37 cellular contexts compared by ENCODE assay signal in the genomic region with DNA sequence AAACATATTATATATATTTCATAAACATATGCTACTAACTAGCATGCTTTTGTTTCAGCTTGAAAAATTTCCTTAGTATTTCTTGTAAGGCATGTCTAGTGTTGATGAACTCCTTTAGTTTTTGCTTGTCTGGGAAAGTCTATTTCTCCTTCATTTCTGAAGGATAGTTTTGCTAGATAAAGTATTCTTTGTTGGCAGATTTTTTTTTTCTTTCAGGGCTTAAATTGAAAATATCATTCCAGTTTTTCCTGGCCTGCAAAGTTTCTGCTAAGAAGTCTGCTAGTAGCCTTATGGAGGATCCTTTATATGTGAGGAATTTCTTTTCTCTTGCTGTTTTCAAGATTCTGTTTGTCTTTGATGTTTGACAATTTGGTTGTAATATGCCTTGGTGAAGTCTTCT.
"Had no signal": no experiment of that assay in that cellular context is flagged by ENCODE, and none has a peak within 500 bp of the region (broad histone marks: within the 10 kb centered on the region; RNA-seq: fewer than 3 reads in every experiment).

No MANE protein-coding gene starts in this region.

- H3K4me3 Mint-ChIP-seq: activated naive CD4-positive, alpha-beta T cell treated with anti-CD3 and anti-CD28 coated beads for 36 hours; activated naive CD4-positive, alpha-beta T cell treated with anti-CD3 and anti-CD28 coated beads, Interleukin-2, amount 10 ng/mL, durations not matched to agents 7 days and 5 days; activated naive CD4-positive, alpha-beta T cell treated with anti-CD3 and anti-CD28 coated beads, Interleukin-2, amount 50 U/mL, for 24 hours; activated naive CD8-positive, alpha-beta T cell; activated naive CD8-positive, alpha-beta T cell treated with anti-CD3 and anti-CD28 coated beads for 36 hours; activated naive CD8-positive, alpha-beta T cell treated with anti-CD3 and anti-CD28 coated beads, Interleukin-2, amount 10 ng/mL, durations not matched to agents 7 days and 5 days; activated naive CD8-positive, alpha-beta T cell treated with anti-CD3 and anti-CD28 coated beads, Interleukin-2, amount 50 U/mL, for 24 hours; activated T-cell treated with anti-CD3 and anti-CD28 coated beads, Interleukin-2, amount 50 U/mL, for 24 hours; activated T-cell treated with anti-CD3 and anti-CD28 coated beads, Interleukin-2, amount 50 U/mL, for 4 hours; activated T-cell treated with anti-CD3 and anti-CD28 coated beads, Interleukin-2, amount 50 U/mL, for 72 hours; activated T-helper 1 cell treated with anti-CD3 and anti-CD28 coated beads, Interleukin-12 subunit alpha, Interleukin-12 subunit beta, Interleukin-2, Interleukin-4 antibody, amounts not matched to agents 30 ng/mL and 10 ng/mL and 1 ng/mL, durations not matched to agents 14 hours and 24 hours and 36 hours; activated T-helper 17 cell treated with anti-CD3 and anti-CD28 coated beads, Interleukin-2, amount 50 U/mL, for 72 hours; brain; central memory CD8-positive, alpha-beta T cell had no signal

- H3K27ac ChIP-seq: adrenal gland, ascending aorta, body of pancreas, brain microvascular endothelial cell, breast epithelium, cardiac muscle cell had no signal

- H3K4me3 ChIP-seq: adrenal gland, ascending aorta, body of pancreas, breast epithelium, cardiac muscle cell had no signal

- H3K4me1 Mint-ChIP-seq: activated naive CD4-positive, alpha-beta T cell treated with anti-CD3 and anti-CD28 coated beads, Interleukin-2, amount 10 ng/mL, durations not matched to agents 7 days and 5 days; activated naive CD4-positive, alpha-beta T cell treated with anti-CD3 and anti-CD28 coated beads, Interleukin-2, amount 50 U/mL, for 24 hours; activated naive CD8-positive, alpha-beta T cell treated with anti-CD3 and anti-CD28 coated beads for 36 hours; activated naive CD8-positive, alpha-beta T cell treated with anti-CD3 and anti-CD28 coated beads, Interleukin-2, amount 10 ng/mL, durations not matched to agents 7 days and 5 days; activated naive CD8-positive, alpha-beta T cell treated with anti-CD3 and anti-CD28 coated beads, Interleukin-2, amount 50 U/mL, for 24 hours; activated T-helper 17 cell treated with anti-CD3 and anti-CD28 coated beads, Interleukin-2, amount 50 U/mL, for 72 hours; brain; central memory CD8-positive, alpha-beta T cell had no signal

- H3K36me3 Mint-ChIP-seq: activated naive CD4-positive, alpha-beta T cell treated with anti-CD3 and anti-CD28 coated beads, Interleukin-2, amount 10 ng/mL, durations not matched to agents 7 days and 5 days; activated naive CD4-positive, alpha-beta T cell treated with anti-CD3 and anti-CD28 coated beads, Interleukin-2, amount 50 U/mL, for 72 hours; activated naive CD8-positive, alpha-beta T cell; activated naive CD8-positive, alpha-beta T cell treated with anti-CD3 and anti-CD28 coated beads, Interleukin-2, amount 10 ng/mL, durations not matched to agents 7 days and 5 days had no signal

- ATAC-seq: activated naive CD4-positive, alpha-beta T cell treated with anti-CD3 and anti-CD28 coated beads, Interleukin-2, amount 50 U/mL, for 72 hours; activated naive CD8-positive, alpha-beta T cell treated with anti-CD3 and anti-CD28 coated beads, Interleukin-2, amount 50 U/mL, for 24 hours; activated T-cell treated with anti-CD3 and anti-CD28 coated beads, Interleukin-2, amount 50 U/mL, for 4 hours; activated T-cell treated with anti-CD3 and anti-CD28 coated beads, Interleukin-2, amount 50 U/mL, for 72 hours; activated T-helper 17 cell treated with anti-CD3 and anti-CD28 coated beads, Interleukin-2, amount 50 U/mL, for 72 hours; body of pancreas had no signal

- H3K36me3 ChIP-seq: adrenal gland, ascending aorta, brain microvascular endothelial cell, breast epithelium, cardiac muscle cell had no signal

- H3K27me3 Mint-ChIP-seq: activated naive CD4-positive, alpha-beta T cell treated with anti-CD3 and anti-CD28 coated beads, Interleukin-2, amount 10 ng/mL, durations not matched to agents 7 days and 5 days; activated naive CD4-positive, alpha-beta T cell treated with anti-CD3 and anti-CD28 coated beads, Interleukin-2, amount 50 U/mL, for 24 hours; activated naive CD8-positive, alpha-beta T cell treated with anti-CD3 and anti-CD28 coated beads for 36 hours; activated naive CD8-positive, alpha-beta T cell treated with anti-CD3 and anti-CD28 coated beads, Interleukin-2, amount 10 ng/mL, durations not matched to agents 7 days and 5 days; activated naive CD8-positive, alpha-beta T cell treated with anti-CD3 and anti-CD28 coated beads, Interleukin-2, amount 50 U/mL, for 24 hours; activated T-cell treated with anti-CD3 and anti-CD28 coated beads, Interleukin-2, amount 50 U/mL, for 24 hours; activated T-helper 17 cell treated with anti-CD3 and anti-CD28 coated beads, Interleukin-2, amount 50 U/mL, for 72 hours; central memory CD8-positive, alpha-beta T cell had no signal

- H3K27me3 ChIP-seq: adrenal gland, ascending aorta, body of pancreas, brain microvascular endothelial cell, breast epithelium, cardiac muscle cell had no signal

- DNase-seq: activated effector memory CD4-positive, alpha-beta T cell treated with anti-CD3 and anti-CD28 coated beads, Interleukin-2, amount 50 U/mL, for 16 hours; activated effector memory CD4-positive, alpha-beta T cell treated with Interleukin-2 at 50 U/mL for 16 hours; activated gamma-delta T cell; activated gamma-delta T cell treated with Interleukin-2 at 50 U/mL for 16 hours; activated naive CD4-positive, alpha-beta T cell; activated naive CD4-positive, alpha-beta T cell treated with anti-CD3 and anti-CD28 coated beads for 36 hours; activated naive CD4-positive, alpha-beta T cell treated with anti-CD3 and anti-CD28 coated beads, Interleukin-2, amount 10 ng/mL, durations not matched to agents 7 days and 5 days; activated naive CD4-positive, alpha-beta T cell treated with anti-CD3 and anti-CD28 coated beads, Interleukin-2, amount 50 U/mL, for 16 hours; activated naive CD4-positive, alpha-beta T cell treated with Interleukin-2 at 50 U/mL for 16 hours; activated naive CD8-positive, alpha-beta T cell treated with anti-CD3 and anti-CD28 coated beads for 36 hours; activated naive CD8-positive, alpha-beta T cell treated with anti-CD3 and anti-CD28 coated beads, Interleukin-2, amount 10 ng/mL, durations not matched to agents 7 days and 5 days; activated naive CD8-positive, alpha-beta T cell treated with anti-CD3 and anti-CD28 coated beads, Interleukin-2, amount 50 U/mL, for 24 hours; activated T-cell treated with anti-CD3 and anti-CD28 coated beads, Interleukin-2, amount 50 U/mL, for 24 hours; activated T-cell treated with anti-CD3 and anti-CD28 coated beads, Interleukin-2, amount 50 U/mL, for 4 hours; activated T-cell treated with anti-CD3 and anti-CD28 coated beads, Interleukin-2, amount 50 U/mL, for 48 hours; activated T-cell treated with anti-CD3 and anti-CD28 coated beads, Interleukin-2, amount 50 U/mL, for 72 hours; adrenal gland; amniotic stem cell; amygdala; anterior cingulate cortex; aorta; body of pancreas; brain microvascular endothelial cell; caudate nucleus; central memory CD4-positive, alpha-beta T cell; cerebellar nuclear complex had no signal

- H3K9me3 ChIP-seq: adrenal gland had no signal

- H3K27ac Mint-ChIP-seq: activated naive CD4-positive, alpha-beta T cell treated with anti-CD3 and anti-CD28 coated beads for 36 hours; activated naive CD4-positive, alpha-beta T cell treated with anti-CD3 and anti-CD28 coated beads, Interleukin-2, amount 10 ng/mL, durations not matched to agents 7 days and 5 days; activated naive CD4-positive, alpha-beta T cell treated with anti-CD3 and anti-CD28 coated beads, Interleukin-2, amount 50 U/mL, for 24 hours; activated naive CD4-positive, alpha-beta T cell treated with anti-CD3 and anti-CD28 coated beads, Interleukin-2, amount 50 U/mL, for 72 hours; activated naive CD8-positive, alpha-beta T cell; activated naive CD8-positive, alpha-beta T cell treated with anti-CD3 and anti-CD28 coated beads for 36 hours; activated naive CD8-positive, alpha-beta T cell treated with anti-CD3 and anti-CD28 coated beads, Interleukin-2, amount 10 ng/mL, durations not matched to agents 7 days and 5 days; activated naive CD8-positive, alpha-beta T cell treated with anti-CD3 and anti-CD28 coated beads, Interleukin-2, amount 50 U/mL, for 24 hours; activated T-cell treated with anti-CD3 and anti-CD28 coated beads, Interleukin-2, amount 50 U/mL, for 24 hours; activated T-cell treated with anti-CD3 and anti-CD28 coated beads, Interleukin-2, amount 50 U/mL, for 72 hours; activated T-helper 1 cell treated with anti-CD3 and anti-CD28 coated beads, Interleukin-12 subunit alpha, Interleukin-12 subunit beta, Interleukin-2, Interleukin-4 antibody, amounts not matched to agents 30 ng/mL and 10 ng/mL and 1 ng/mL, durations not matched to agents 14 hours and 24 hours and 36 hours; activated T-helper 17 cell treated with anti-CD3 and anti-CD28 coated beads, Interleukin-2, amount 50 U/mL, for 72 hours; activated T-helper 2 cell treated with anti-CD3 and anti-CD28 coated beads, Interferon-gamma antibody, Interleukin-2, Interleukin-4, amounts not matched to agents 10 μg/mL and 5 μg/mL and 100 μg/mL, durations not matched to agents 14 hours and 24 hours and 36 hours; brain had no signal

- H3K4me1 ChIP-seq: adrenal gland, ascending aorta, body of pancreas, breast epithelium had no signal
